1 cellular context compared by ENCODE assay signal in the genomic region with DNA sequence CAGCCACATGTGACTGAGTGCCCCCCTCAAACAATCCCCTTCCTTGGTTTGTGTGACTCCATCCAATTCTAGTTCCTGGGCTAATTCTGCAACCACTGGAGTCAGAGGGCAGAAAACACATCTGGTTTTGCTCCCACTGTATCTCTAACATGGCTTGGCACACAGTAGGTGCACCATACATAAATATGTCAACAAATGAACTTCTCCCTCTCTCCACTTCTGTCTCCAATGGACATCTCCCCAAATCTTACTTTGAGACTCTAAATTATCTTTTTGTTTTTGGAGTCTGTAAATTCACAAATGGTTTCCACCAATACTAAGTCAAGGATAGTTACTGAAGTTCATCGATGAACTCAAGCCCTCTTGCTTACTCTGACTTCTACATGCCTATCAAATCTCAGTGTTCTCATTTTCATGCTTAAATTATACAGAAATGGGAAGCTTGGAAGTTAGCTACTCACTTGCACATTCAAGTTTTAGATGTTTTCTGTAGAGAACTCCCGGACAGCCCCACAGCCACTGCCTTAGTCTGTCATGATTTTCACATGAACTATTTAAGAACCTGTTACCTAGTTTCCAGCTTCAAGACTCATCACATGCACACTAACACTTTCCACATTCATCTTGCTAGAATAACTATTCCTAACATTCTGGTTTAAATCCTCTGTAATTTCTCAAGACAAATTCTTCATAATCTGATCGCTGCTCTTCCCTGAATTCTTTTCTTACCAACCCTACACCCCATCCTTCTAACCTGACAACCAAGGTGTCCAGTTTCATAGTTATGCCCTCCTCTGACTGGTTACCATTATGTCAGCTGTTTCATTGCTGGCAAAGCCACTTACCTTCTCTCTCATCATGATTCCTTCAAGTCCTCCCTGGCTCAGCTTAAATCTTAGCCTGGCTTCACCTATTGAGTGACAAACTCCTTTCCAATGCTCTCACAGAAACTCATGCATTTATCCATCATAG.
TF ChIP-seq lines count a peak whose summit lies in the region.

No MANE protein-coding gene starts in this region.

TF ChIP-seq in IMR-90, 13 proteins besides CTCF, POLR2A, EP300 and RAD21:
- no peak for TF ChIP-seq FOS (IDR thresholded peaks at IDR 0.05; ENCODE audit: low read depth, low read length)
- TF ChIP-seq, protein P1, sequence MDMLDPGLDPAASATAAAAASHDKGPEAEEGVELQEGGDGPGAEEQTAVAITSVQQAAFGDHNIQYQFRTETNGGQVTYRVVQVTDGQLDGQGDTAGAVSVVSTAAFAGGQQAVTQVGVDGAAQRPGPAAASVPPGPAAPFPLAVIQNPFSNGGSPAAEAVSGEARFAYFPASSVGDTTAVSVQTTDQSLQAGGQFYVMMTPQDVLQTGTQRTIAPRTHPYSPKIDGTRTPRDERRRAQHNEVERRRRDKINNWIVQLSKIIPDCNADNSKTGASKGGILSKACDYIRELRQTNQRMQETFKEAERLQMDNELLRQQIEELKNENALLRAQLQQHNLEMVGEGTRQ (IDR thresholded peaks at IDR 0.05; ENCODE audit: low read depth, low read length), result no peak
